ENCODE assay signal across 21 cellular contexts in the genomic region with DNA sequence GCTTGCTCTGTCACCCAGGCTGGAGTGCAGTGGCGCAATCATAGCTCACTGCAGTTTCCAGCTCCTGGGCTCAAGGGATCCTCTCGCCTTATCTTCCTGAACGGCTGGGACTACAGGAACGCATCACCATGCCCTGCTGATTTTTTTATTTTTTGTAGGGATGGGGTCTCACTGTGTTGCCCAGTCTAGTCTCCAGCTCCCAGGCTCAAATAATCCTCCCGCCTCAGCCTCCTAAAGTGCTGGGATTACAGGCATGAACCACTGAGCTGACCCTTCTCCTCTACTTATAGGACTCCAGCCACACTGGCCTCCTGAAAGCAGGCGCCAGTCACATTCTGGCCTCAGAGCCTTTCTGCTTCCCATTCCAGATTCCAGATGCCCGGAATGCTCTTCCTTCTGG. TPM values are rescaled to one million over a fixed set of nuclear protein-coding genes. Genes with fewer than 3 reads are reported as not detected.
DNase-seq lines count a peak whose midpoint lies in the region; ATAC-seq and TF ChIP-seq lines count a peak whose summit lies in the region.
"Had no signal": no experiment of that assay in that cellular context is flagged by ENCODE, and none has a peak within 500 bp of the region (broad histone marks: within the 10 kb centered on the region; RNA-seq: fewer than 3 reads in every experiment).

No MANE protein-coding gene starts in this region.

- H3K4me1 ChIP-seq in uterus: peaks cover 0 to 10% of the 10 kb centered on the region in 2 donors
- H3K4me1 ChIP-seq: BE2C had no signal

- TF ChIP-seq CTCF in nephron (IDR thresholded peaks at IDR 0.05; ENCODE audit: unreplicated experiment in 3 of 3) (no peak), uterus (IDR thresholded peaks at IDR 0.05) (no peak)

- no peaks in the 10 kb centered on the region for H3K36me3 ChIP-seq in uterus
- H3K36me3 ChIP-seq: BE2C had no signal

- TF ChIP-seq POLR2A in uterus (IDR thresholded peaks at IDR 0.05): no peak

- H3K27ac Mint-ChIP-seq in activated naive CD4-positive, alpha-beta T cell treated with anti-CD3 and anti-CD28 coated beads, Interleukin-2, amount 50 U/mL, for 24 hours: peak overlapping the region; percentile 76
- no peak overlapping the region for H3K27ac Mint-ChIP-seq in activated naive CD8-positive, alpha-beta T cell treated with anti-CD3 and anti-CD28 coated beads for 36 hours
- peak overlapping the region; percentile 4 to 66 (median 6) for H3K27ac Mint-ChIP-seq in nephron
- H3K27ac Mint-ChIP-seq: CD4-positive, alpha-beta T cell had no signal

- H3K27me3 Mint-ChIP-seq in activated naive CD4-positive, alpha-beta T cell treated with anti-CD3 and anti-CD28 coated beads, Interleukin-2, amount 50 U/mL, for 24 hours: peaks cover 26% of the 10 kb centered on the region
- H3K27me3 Mint-ChIP-seq in activated naive CD8-positive, alpha-beta T cell treated with anti-CD3 and anti-CD28 coated beads for 36 hours: peaks cover 61% of the 10 kb centered on the region
- peaks cover 32% of the 10 kb centered on the region for H3K27me3 Mint-ChIP-seq in nephron (ENCODE audit: low read depth)

- DNase-seq in activated naive CD4-positive, alpha-beta T cell (lab: John Stamatoyannopoulos, UW): no peak
- no peak for DNase-seq in activated naive CD8-positive, alpha-beta T cell treated with anti-CD3 and anti-CD28 coated beads for 36 hours
- DNase-seq in uterus (no peak), CD1c-positive myeloid dendritic cell (ENCODE audit: extremely low spot score) (no peak)
- DNase-seq: BE2C; CD4-positive, alpha-beta T cell; DMS153; GDM1; GM23248; MV-4-11; NCI-H1694 treated with DMSO at 0.1 percent for 48 hours; NCI-H2227 treated with DMSO at 0.1 percent for 48 hours; NCI-H510A treated with DMSO at 0.1 percent for 48 hours; NCI-H774; Right ventricle myocardium superior had no signal

- H3K27ac ChIP-seq in uterus: peak overlapping the region; percentile 16 to 17
- H3K27ac ChIP-seq: GM23248 had no signal

- ATAC-seq in GM21367 (IDR thresholded peaks at IDR 0.05; ENCODE audit: unreplicated experiment): no peak
- ATAC-seq: HCT116 had no signal

- H3K4me3 Mint-ChIP-seq in activated naive CD4-positive, alpha-beta T cell treated with anti-CD3 and anti-CD28 coated beads, Interleukin-2, amount 50 U/mL, for 24 hours: peak overlapping the region; percentile 51
- peak overlapping the region; percentile 25 for H3K4me3 Mint-ChIP-seq in activated naive CD8-positive, alpha-beta T cell treated with anti-CD3 and anti-CD28 coated beads for 36 hours
- peak overlapping the region in 2 of 3 experiments; percentile 5 to 36 for H3K4me3 Mint-ChIP-seq in nephron

- H3K4me1 Mint-ChIP-seq in activated naive CD4-positive, alpha-beta T cell treated with anti-CD3 and anti-CD28 coated beads, Interleukin-2, amount 50 U/mL, for 24 hours: peaks cover 12% of the 10 kb centered on the region
- peaks cover 8% of the 10 kb centered on the region for H3K4me1 Mint-ChIP-seq in activated naive CD8-positive, alpha-beta T cell treated with anti-CD3 and anti-CD28 coated beads for 36 hours
- H3K4me1 Mint-ChIP-seq in nephron: peaks cover 27% of the 10 kb centered on the region

- no peak overlapping the region for H3K4me3 ChIP-seq in uterus
- H3K4me3 ChIP-seq: GM23248 had no signal

- peaks cover 4% of the 10 kb centered on the region for H3K36me3 Mint-ChIP-seq in activated naive CD4-positive, alpha-beta T cell treated with anti-CD3 and anti-CD28 coated beads, Interleukin-2, amount 50 U/mL, for 24 hours
- H3K36me3 Mint-ChIP-seq in activated naive CD8-positive, alpha-beta T cell treated with anti-CD3 and anti-CD28 coated beads for 36 hours: peaks cover 10% of the 10 kb centered on the region
- H3K36me3 Mint-ChIP-seq in nephron (ENCODE audit: low read depth): peaks cover 52% of the 10 kb centered on the region

- no peaks in the 10 kb centered on the region for H3K9me3 ChIP-seq in uterus
- H3K9me3 ChIP-seq: BE2C had no signal

- H3K9me3 Mint-ChIP-seq in activated naive CD4-positive, alpha-beta T cell treated with anti-CD3 and anti-CD28 coated beads, Interleukin-2, amount 50 U/mL, for 24 hours: no peaks in the 10 kb centered on the region
- H3K9me3 Mint-ChIP-seq in activated naive CD8-positive, alpha-beta T cell treated with anti-CD3 and anti-CD28 coated beads for 36 hours: peaks cover 6% of the 10 kb centered on the region
- H3K9me3 Mint-ChIP-seq in nephron: peaks cover 13% of the 10 kb centered on the region

- intact Hi-C loops in uterus (cut with DNase I; ENCODE audit: low total_unique reads): no loop called here

- H3K27me3 ChIP-seq in uterus: no peaks in the 10 kb centered on the region
- H3K27me3 ChIP-seq: BE2C had no signal

RNA-seq across cellular contexts. Expression of gene DACT3, which starts 10.5 kb away (rescaled TPM):
- 1 to 10 TPM; 3.7 to 3.9 TPM for total RNA-seq in activated naive CD8-positive, alpha-beta T cell treated with anti-CD3 and anti-CD28 coated beads for 36 hours
- total RNA-seq in uterus: 10 to 100 TPM in 3 of 4 donors, under 1 TPM in 1; 0.29 to 90.1 (median 30.3) TPM

RNA-seq across cellular contexts. Expression of gene GNG8, which starts 14.4 kb away (rescaled TPM):
- 10 to 100 TPM; 20.4 to 21.3 TPM for total RNA-seq in activated naive CD8-positive, alpha-beta T cell treated with anti-CD3 and anti-CD28 coated beads for 36 hours
- total RNA-seq in uterus: not detected
- total RNA-seq: CD4-positive, alpha-beta T cell; Daoy; GM23248; OCI-LY7; Right ventricle myocardium superior had no signal

RNA-seq across cellular contexts. Expression of gene PTGIR, which starts 25.6 kb away (rescaled TPM):
- 10 to 100 TPM; 43.9 to 46.7 TPM for total RNA-seq in activated naive CD8-positive, alpha-beta T cell treated with anti-CD3 and anti-CD28 coated beads for 36 hours
- total RNA-seq in uterus: 1 to 10 TPM in 2 of 4 donors, under 1 TPM in 2; 0.51 to 6.1 (median 3.5) TPM

RNA-seq across cellular contexts. Expression of gene CALM3, which starts 49.3 kb away (rescaled TPM):
- 100 to 1,000 TPM; 567 TPM for total RNA-seq in activated naive CD8-positive, alpha-beta T cell treated with anti-CD3 and anti-CD28 coated beads for 36 hours
- total RNA-seq in uterus: 100 to 1,000 TPM in 3 of 4 donors, 10 to 100 TPM in 1; 83.8 to 225 (median 157) TPM

Comparison
In these comparisons a context has a peak if more than half of its experiments do, and no peak if none do; other contexts are left out.
1. RNA of gene GNG8, which starts 14.4 kb away (total RNA-seq): 20.4 to 21.3 TPM in activated naive CD8-positive, alpha-beta T cell treated with anti-CD3 and anti-CD28 coated beads for 36 hours; not detected in uterus; every median in the first group is over 10 times any median in the second.
2. RNA of gene PTGIR, which starts 25.6 kb away (total RNA-seq): 43.9 to 46.7 TPM in activated naive CD8-positive, alpha-beta T cell treated with anti-CD3 and anti-CD28 coated beads for 36 hours; 0.51 to 6.1 TPM in uterus; every median in the first group is over 4 times any median in the second.
3. Peak in every context shown above with its lines, with median percentiles within 50 percentile points of each other: H3K4me3 Mint-ChIP-seq.